ENCODE assay signal across 1 cellular context in genomic region chr19:52922841-52923781, GRCh38.
A peak's percentile ranks its signal among the peaks of the same experiment; 100 is the strongest.
TF ChIP-seq lines count a peak whose summit lies in the region.

Gene ZNF888, minus strand, starts transcription at chr19:52923428. Its CDS starts 5,555 bp downstream, at chr19:52917873.

TF ChIP-seq in K562, 482 proteins besides CTCF, POLR2A, EP300 and RAD21 (continued from another document and continues in another):
- TF ChIP-seq ZKSCAN8 (CRISPR knock-in tag; IDR thresholded peaks at IDR 0.05) = peak; percentile 86
- TF ChIP-seq, protein P1, sequence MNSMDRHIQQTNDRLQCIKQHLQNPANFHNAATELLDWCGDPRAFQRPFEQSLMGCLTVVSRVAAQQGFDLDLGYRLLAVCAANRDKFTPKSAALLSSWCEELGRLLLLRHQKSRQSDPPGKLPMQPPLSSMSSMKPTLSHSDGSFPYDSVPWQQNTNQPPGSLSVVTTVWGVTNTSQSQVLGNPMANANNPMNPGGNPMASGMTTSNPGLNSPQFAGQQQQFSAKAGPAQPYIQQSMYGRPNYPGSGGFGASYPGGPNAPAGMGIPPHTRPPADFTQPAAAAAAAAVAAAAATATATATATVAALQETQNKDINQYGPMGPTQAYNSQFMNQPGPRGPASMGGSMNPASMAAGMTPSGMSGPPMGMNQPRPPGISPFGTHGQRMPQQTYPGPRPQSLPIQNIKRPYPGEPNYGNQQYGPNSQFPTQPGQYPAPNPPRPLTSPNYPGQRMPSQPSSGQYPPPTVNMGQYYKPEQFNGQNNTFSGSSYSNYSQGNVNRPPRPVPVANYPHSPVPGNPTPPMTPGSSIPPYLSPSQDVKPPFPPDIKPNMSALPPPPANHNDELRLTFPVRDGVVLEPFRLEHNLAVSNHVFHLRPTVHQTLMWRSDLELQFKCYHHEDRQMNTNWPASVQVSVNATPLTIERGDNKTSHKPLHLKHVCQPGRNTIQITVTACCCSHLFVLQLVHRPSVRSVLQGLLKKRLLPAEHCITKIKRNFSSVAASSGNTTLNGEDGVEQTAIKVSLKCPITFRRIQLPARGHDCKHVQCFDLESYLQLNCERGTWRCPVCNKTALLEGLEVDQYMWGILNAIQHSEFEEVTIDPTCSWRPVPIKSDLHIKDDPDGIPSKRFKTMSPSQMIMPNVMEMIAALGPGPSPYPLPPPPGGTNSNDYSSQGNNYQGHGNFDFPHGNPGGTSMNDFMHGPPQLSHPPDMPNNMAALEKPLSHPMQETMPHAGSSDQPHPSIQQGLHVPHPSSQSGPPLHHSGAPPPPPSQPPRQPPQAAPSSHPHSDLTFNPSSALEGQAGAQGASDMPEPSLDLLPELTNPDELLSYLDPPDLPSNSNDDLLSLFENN (IDR thresholded peaks at IDR 0.05; ENCODE audit: low read depth in 2 of 2, low read length in 2 of 2) = no peak
- no peak for TF ChIP-seq PCBP1 (IDR thresholded peaks at IDR 0.05; ENCODE audit: low read depth, low read length, poor library complexity, severe bottlenecking)
- TF ChIP-seq JUN (IDR thresholded peaks at IDR 0.05; ENCODE audit: borderline replicate concordance, low read depth, low read length) = no peak
- TF ChIP-seq JUN (CRISPR knock-in tag; IDR thresholded peaks at IDR 0.05; ENCODE audit: borderline replicate concordance) = no peak
- peak; percentile 58 for TF ChIP-seq PHF20 (IDR thresholded peaks at IDR 0.05; ENCODE audit: partially characterized antibody)
- no peak for TF ChIP-seq PTRF (tag; IDR thresholded peaks at IDR 0.05)
- TF ChIP-seq ZBTB17 (CRISPR knock-in tag; IDR thresholded peaks at IDR 0.05) = no peak
- TF ChIP-seq RERE (CRISPR knock-in tag; IDR thresholded peaks at IDR 0.05; ENCODE audit: borderline replicate concordance) = no peak
- TF ChIP-seq MEF2A (IDR thresholded peaks at IDR 0.05; ENCODE audit: control insufficient read depth, low read depth, low read length) = no peak
- TF ChIP-seq, protein P2, sequence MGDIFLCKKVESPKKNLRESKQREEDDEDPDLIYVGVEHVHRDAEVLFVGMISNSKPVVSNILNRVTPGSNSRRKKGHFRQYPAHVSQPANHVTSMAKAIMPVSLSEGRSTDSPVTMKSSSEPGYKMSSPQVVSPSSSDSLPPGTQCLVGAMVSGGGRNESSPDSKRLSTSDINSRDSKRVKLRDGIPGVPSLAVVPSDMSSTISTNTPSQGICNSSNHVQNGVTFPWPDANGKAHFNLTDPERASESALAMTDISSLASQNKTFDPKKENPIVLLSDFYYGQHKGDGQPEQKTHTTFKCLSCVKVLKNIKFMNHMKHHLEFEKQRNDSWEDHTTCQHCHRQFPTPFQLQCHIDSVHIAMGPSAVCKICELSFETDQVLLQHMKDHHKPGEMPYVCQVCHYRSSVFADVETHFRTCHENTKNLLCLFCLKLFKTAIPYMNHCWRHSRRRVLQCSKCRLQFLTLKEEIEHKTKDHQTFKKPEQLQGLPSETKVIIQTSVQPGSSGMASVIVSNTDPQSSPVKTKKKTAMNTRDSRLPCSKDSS (IDR thresholded peaks at IDR 0.05; ENCODE audit: low read depth, partially characterized antibody) = no peak
- TF ChIP-seq ZNF24 (IDR thresholded peaks at IDR 0.05) = no peak
- peak; percentile 64 for TF ChIP-seq ASH1L (IDR thresholded peaks at IDR 0.05; ENCODE audit: borderline replicate concordance, low read depth, partially characterized antibody)
- no peak for TF ChIP-seq ZZZ3 (IDR thresholded peaks at IDR 0.05)
- TF ChIP-seq HLTF (IDR thresholded peaks at IDR 0.05) = no peak
- TF ChIP-seq NFIC (IDR thresholded peaks at IDR 0.05) = peak; percentile 34
- TF ChIP-seq THAP7 (CRISPR knock-in tag; IDR thresholded peaks at IDR 0.05) = no peak
- 0 out of 2 replicates have a peak, but pooled peaks have one; percentile 41 for TF ChIP-seq ZBTB1 (CRISPR knock-in tag; IDR thresholded peaks at IDR 0.05; ENCODE audit: borderline replicate concordance, low read depth)
- no peak for TF ChIP-seq ZC3H8 (IDR thresholded peaks at IDR 0.05)
- TF ChIP-seq, protein P3, sequence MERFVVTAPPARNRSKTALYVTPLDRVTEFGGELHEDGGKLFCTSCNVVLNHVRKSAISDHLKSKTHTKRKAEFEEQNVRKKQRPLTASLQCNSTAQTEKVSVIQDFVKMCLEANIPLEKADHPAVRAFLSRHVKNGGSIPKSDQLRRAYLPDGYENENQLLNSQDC (CRISPR knock-in tag; IDR thresholded peaks at IDR 0.05) = no peak
- no peak for TF ChIP-seq POU5F1 (IDR thresholded peaks at IDR 0.05; ENCODE audit: borderline replicate concordance, low read depth, low read length, partially characterized antibody)
- TF ChIP-seq KAT8 (IDR thresholded peaks at IDR 0.05; ENCODE audit: low read depth) = no peak
- TF ChIP-seq CREB5 (CRISPR knock-in tag; IDR thresholded peaks at IDR 0.05) = no peak
- no peak for TF ChIP-seq TEAD1 (CRISPR knock-in tag; IDR thresholded peaks at IDR 0.05)
- TF ChIP-seq MLX (CRISPR knock-in tag; conservative IDR thresholded peaks at IDR 0.05) = no peak
- TF ChIP-seq ZNF224 (CRISPR knock-in tag; IDR thresholded peaks at IDR 0.05) = no peak
- TF ChIP-seq NR2C1 (IDR thresholded peaks at IDR 0.05) = no peak
- TF ChIP-seq NR2C1 (tag; IDR thresholded peaks at IDR 0.05) = 0 out of 2 replicates have a peak, but pooled peaks have one; percentile 10
- no peak for TF ChIP-seq ZNF76 (CRISPR knock-in tag; IDR thresholded peaks at IDR 0.05; ENCODE audit: borderline replicate concordance)
- 0 out of 2 replicates have a peak, but pooled peaks have one; percentile 20 for TF ChIP-seq SIN3B (IDR thresholded peaks at IDR 0.05; ENCODE audit: low read depth)
- no peak for TF ChIP-seq CCAR2 (IDR thresholded peaks at IDR 0.05; ENCODE audit: low read depth, low read length)
- TF ChIP-seq KLF1 (tag; IDR thresholded peaks at IDR 0.05) = no peak
- no peak for TF ChIP-seq RAD51 (IDR thresholded peaks at IDR 0.05; ENCODE audit: borderline replicate concordance, low read depth)
- TF ChIP-seq, protein P4, sequence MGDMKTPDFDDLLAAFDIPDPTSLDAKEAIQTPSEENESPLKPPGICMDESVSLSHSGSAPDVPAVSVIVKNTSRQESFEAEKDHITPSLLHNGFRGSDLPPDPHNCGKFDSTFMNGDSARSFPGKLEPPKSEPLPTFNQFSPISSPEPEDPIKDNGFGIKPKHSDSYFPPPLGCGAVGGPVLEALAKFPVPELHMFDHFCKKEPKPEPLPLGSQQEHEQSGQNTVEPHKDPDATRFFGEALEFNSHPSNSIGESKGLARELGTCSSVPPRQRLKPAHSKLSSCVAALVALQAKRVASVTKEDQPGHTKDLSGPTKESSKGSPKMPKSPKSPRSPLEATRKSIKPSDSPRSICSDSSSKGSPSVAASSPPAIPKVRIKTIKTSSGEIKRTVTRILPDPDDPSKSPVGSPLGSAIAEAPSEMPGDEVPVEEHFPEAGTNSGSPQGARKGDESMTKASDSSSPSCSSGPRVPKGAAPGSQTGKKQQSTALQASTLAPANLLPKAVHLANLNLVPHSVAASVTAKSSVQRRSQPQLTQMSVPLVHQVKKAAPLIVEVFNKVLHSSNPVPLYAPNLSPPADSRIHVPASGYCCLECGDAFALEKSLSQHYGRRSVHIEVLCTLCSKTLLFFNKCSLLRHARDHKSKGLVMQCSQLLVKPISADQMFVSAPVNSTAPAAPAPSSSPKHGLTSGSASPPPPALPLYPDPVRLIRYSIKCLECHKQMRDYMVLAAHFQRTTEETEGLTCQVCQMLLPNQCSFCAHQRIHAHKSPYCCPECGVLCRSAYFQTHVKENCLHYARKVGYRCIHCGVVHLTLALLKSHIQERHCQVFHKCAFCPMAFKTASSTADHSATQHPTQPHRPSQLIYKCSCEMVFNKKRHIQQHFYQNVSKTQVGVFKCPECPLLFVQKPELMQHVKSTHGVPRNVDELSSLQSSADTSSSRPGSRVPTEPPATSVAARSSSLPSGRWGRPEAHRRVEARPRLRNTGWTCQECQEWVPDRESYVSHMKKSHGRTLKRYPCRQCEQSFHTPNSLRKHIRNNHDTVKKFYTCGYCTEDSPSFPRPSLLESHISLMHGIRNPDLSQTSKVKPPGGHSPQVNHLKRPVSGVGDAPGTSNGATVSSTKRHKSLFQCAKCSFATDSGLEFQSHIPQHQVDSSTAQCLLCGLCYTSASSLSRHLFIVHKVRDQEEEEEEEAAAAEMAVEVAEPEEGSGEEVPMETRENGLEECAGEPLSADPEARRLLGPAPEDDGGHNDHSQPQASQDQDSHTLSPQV (IDR thresholded peaks at IDR 0.05) = no peak
- peak; percentile 67 for TF ChIP-seq TBP (optimal IDR thresholded peaks at IDR 0.05; ENCODE audit: low read depth, low read length)
- TF ChIP-seq, protein P5, sequence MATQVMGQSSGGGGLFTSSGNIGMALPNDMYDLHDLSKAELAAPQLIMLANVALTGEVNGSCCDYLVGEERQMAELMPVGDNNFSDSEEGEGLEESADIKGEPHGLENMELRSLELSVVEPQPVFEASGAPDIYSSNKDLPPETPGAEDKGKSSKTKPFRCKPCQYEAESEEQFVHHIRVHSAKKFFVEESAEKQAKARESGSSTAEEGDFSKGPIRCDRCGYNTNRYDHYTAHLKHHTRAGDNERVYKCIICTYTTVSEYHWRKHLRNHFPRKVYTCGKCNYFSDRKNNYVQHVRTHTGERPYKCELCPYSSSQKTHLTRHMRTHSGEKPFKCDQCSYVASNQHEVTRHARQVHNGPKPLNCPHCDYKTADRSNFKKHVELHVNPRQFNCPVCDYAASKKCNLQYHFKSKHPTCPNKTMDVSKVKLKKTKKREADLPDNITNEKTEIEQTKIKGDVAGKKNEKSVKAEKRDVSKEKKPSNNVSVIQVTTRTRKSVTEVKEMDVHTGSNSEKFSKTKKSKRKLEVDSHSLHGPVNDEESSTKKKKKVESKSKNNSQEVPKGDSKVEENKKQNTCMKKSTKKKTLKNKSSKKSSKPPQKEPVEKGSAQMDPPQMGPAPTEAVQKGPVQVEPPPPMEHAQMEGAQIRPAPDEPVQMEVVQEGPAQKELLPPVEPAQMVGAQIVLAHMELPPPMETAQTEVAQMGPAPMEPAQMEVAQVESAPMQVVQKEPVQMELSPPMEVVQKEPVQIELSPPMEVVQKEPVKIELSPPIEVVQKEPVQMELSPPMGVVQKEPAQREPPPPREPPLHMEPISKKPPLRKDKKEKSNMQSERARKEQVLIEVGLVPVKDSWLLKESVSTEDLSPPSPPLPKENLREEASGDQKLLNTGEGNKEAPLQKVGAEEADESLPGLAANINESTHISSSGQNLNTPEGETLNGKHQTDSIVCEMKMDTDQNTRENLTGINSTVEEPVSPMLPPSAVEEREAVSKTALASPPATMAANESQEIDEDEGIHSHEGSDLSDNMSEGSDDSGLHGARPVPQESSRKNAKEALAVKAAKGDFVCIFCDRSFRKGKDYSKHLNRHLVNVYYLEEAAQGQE (CRISPR knock-in tag; IDR thresholded peaks at IDR 0.05; ENCODE audit: low read depth) = no peak
- TF ChIP-seq CEBPB (tag; IDR thresholded peaks at IDR 0.05) = no peak
- TF ChIP-seq NFE2L1 (tag; IDR thresholded peaks at IDR 0.05; ENCODE audit: borderline replicate concordance, low read depth) = no peak
- no peak for TF ChIP-seq STAG1 (CRISPR knock-in tag; IDR thresholded peaks at IDR 0.05; ENCODE audit: borderline replicate concordance)
- peak; percentile 87 for TF ChIP-seq TAF1 (IDR thresholded peaks at IDR 0.05; ENCODE audit: control insufficient read depth, extremely low read depth, insufficient read depth, low read length, severe bottlenecking)
- no peak for TF ChIP-seq MAFK (IDR thresholded peaks at IDR 0.05; ENCODE audit: low read length)
